In the genomic region with DNA sequence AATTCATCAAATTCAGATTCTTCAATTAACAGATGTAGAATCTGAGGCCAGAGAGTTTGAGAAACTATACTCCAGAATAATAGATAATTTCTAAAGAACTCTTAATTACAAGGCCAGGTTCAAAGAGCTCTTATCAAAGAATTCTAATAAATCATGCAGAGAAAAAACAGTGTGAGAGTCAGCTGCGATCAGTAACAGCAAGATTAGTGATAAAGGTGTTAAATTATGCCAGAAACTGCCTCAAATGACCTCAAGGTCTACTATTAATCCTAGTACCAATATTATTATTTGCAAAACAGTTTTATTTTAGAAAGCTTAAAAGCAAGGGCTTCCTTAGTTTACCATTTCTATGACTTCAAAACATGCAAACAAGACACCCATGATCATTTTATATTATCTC, we compare ENCODE assay signal across 5 cellular contexts.
"Had no signal": no experiment of that assay in that cellular context is flagged by ENCODE, and none has a peak within 500 bp of the region (broad histone marks: within the 10 kb centered on the region; RNA-seq: fewer than 3 reads in every experiment).

No MANE protein-coding gene starts in this region.

- H3K27ac ChIP-seq: HL-60 had no signal

- H3K4me3 ChIP-seq: K562 had no signal

- DNase-seq: IMR-90, KBM-7, KG1 had no signal
